17 cellular contexts compared by ENCODE assay signal in genomic region chr9:124450931-124451661, GRCh38. TPM values are rescaled to one million over a fixed set of nuclear protein-coding genes. Genes with fewer than 3 reads are reported as not detected.
DNase-seq lines count a peak whose midpoint lies in the region; ATAC-seq and TF ChIP-seq lines count a peak whose summit lies in the region.
"Had no signal": no experiment of that assay in that cellular context is flagged by ENCODE, and none has a peak within 500 bp of the region (broad histone marks: within the 10 kb centered on the region; RNA-seq: fewer than 3 reads in every experiment).

No MANE protein-coding gene starts in this region.

- DNase-seq in H7 (peak; percentile 62), chondrocyte (ENCODE audit: low spot score) (peak; percentile 80), mesothelial cell of epicardium (ENCODE audit: low spot score in 2 of 2, unreplicated experiment in 2 of 2) (no peak), activated gamma-delta T cell (lab: John Stamatoyannopoulos, UW) (no peak), NCI-H524 treated with DMSO at 0.1 percent for 48 hours (lab: John Stamatoyannopoulos, UW) (no peak)
- DNase-seq in effector memory CD8-positive, alpha-beta T cell: no peak
- DNase-seq: activated effector memory CD4-positive, alpha-beta T cell treated with Interleukin-2 at 50 U/mL for 16 hours; left colon; MG63; RPMI8226; T-cell had no signal

- H3K9me3 Mint-ChIP-seq in chondrocyte (ENCODE audit: low read depth) (no peaks in the 10 kb centered on the region), mesothelial cell of epicardium (no peaks in the 10 kb centered on the region)
- no peaks in the 10 kb centered on the region for H3K9me3 Mint-ChIP-seq in effector memory CD8-positive, alpha-beta T cell
- H3K9me3 Mint-ChIP-seq: stimulated activated naive CD8-positive, alpha-beta T cell treated with anti-CD3 and anti-CD28 coated beads, Interleukin-15, Interleukin-2, amounts not matched to agents 100 ng/mL and 50 ng/mL, for 24 hours; T-cell had no signal

- H3K4me3 ChIP-seq in ACC112 (ENCODE audit: low read depth, low read length) (peak overlapping the region; percentile 54), H7 (ENCODE audit: insufficient read depth, low read depth, low read length) (peak overlapping the region; percentile 41; the same call in 1 of the 2 replicates)
- H3K4me3 ChIP-seq: ascending aorta, MG63 had no signal

- H3K4me3 Mint-ChIP-seq in chondrocyte (ENCODE audit: unreplicated experiment): peak overlapping the region; percentile 66
- H3K4me3 Mint-ChIP-seq in mesothelial cell of epicardium: peak overlapping the region; percentile 67
- no peak overlapping the region for H3K4me3 Mint-ChIP-seq in effector memory CD8-positive, alpha-beta T cell
- H3K4me3 Mint-ChIP-seq: stimulated activated naive CD8-positive, alpha-beta T cell treated with anti-CD3 and anti-CD28 coated beads, Interleukin-15, Interleukin-2, amounts not matched to agents 100 ng/mL and 50 ng/mL, for 24 hours had no signal

- peaks cover 7% of the 10 kb centered on the region for H3K4me1 Mint-ChIP-seq in chondrocyte (ENCODE audit: low read depth)
- peaks cover 8% of the 10 kb centered on the region for H3K4me1 Mint-ChIP-seq in mesothelial cell of epicardium
- peaks cover 0 to 4% of the 10 kb centered on the region in 2 donors for H3K4me1 Mint-ChIP-seq in effector memory CD8-positive, alpha-beta T cell (ENCODE audit: low read depth in 2 of 2)

- no peak overlapping the region for H3K27ac ChIP-seq in ACC112 (ENCODE audit: low read depth, low read length)
- H3K27ac ChIP-seq: ascending aorta had no signal

- H3K27ac Mint-ChIP-seq in chondrocyte (ENCODE audit: unreplicated experiment) (no peak overlapping the region), mesothelial cell of epicardium (no peak overlapping the region)
- H3K27ac Mint-ChIP-seq in effector memory CD8-positive, alpha-beta T cell: no peak overlapping the region
- H3K27ac Mint-ChIP-seq: progenitor cell of endocrine pancreas; stimulated activated naive CD8-positive, alpha-beta T cell treated with anti-CD3 and anti-CD28 coated beads, Interleukin-15, Interleukin-2, amounts not matched to agents 100 ng/mL and 50 ng/mL, for 24 hours; T-cell had no signal

- H3K79me2 ChIP-seq in ACC112 (ENCODE audit: control insufficient read depth, insufficient read depth, low read length, unreplicated experiment): no peaks in the 10 kb centered on the region

- H3K36me3 Mint-ChIP-seq in chondrocyte (ENCODE audit: low read depth): no peaks in the 10 kb centered on the region
- H3K36me3 Mint-ChIP-seq in mesothelial cell of epicardium: no peaks in the 10 kb centered on the region
- no peaks in the 10 kb centered on the region for H3K36me3 Mint-ChIP-seq in effector memory CD8-positive, alpha-beta T cell (ENCODE audit: insufficient read depth)
- H3K36me3 Mint-ChIP-seq: T-cell had no signal

- peaks cover 6% of the 10 kb centered on the region for H3K4me1 ChIP-seq in ACC112 (ENCODE audit: control insufficient read depth, insufficient read depth, low read length, unreplicated experiment)
- H3K4me1 ChIP-seq: ascending aorta had no signal

- H3K27me3 Mint-ChIP-seq in chondrocyte (ENCODE audit: low read depth) (peaks cover 18% of the 10 kb centered on the region), mesothelial cell of epicardium (ENCODE audit: low read depth) (peaks cover 48% of the 10 kb centered on the region)
- peaks cover 35 to 67% of the 10 kb centered on the region in 2 donors for H3K27me3 Mint-ChIP-seq in effector memory CD8-positive, alpha-beta T cell

- H3K27me3 ChIP-seq in ACC112 (ENCODE audit: insufficient read depth, low read length) (peaks cover 32% of the 10 kb centered on the region), H7 (ENCODE audit: control insufficient read depth, insufficient read depth, low read length) (peaks cover 34% of the 10 kb centered on the region)
- H3K27me3 ChIP-seq: ascending aorta, MG63 had no signal

- H3K36me3 ChIP-seq in ACC112 (ENCODE audit: insufficient read depth, low read length): no peaks in the 10 kb centered on the region
- H3K36me3 ChIP-seq in H7 (replicated peaks; ENCODE audit: control insufficient read depth, insufficient read depth, low read length): no peaks in the 10 kb centered on the region
- H3K36me3 ChIP-seq: ascending aorta, MG63 had no signal

- ATAC-seq in HG02981 (IDR thresholded peaks at IDR 0.05; ENCODE audit: unreplicated experiment): no peak
- ATAC-seq in effector memory CD8-positive, alpha-beta T cell (replicated peaks): no peak
- ATAC-seq: left colon had no signal

- TF ChIP-seq CTCF in chondrocyte (IDR thresholded peaks at IDR 0.05) (no peak), mesothelial cell of epicardium (IDR thresholded peaks at IDR 0.05; ENCODE audit: unreplicated experiment) (no peak)

- no peak overlapping the region for H2AFZ ChIP-seq in ACC112 (ENCODE audit: low read length, unreplicated experiment)

RNA-seq across cellular contexts. Expression of gene ADGRD2, which starts 0.8 kb away (rescaled TPM):
- not detected in 2 replicates for total RNA-seq in H7 (2014; rRNA removed; shearing (Covaris generic))
- total RNA-seq in chondrocyte: not detected in 3 replicates
- total RNA-seq in mesothelial cell of epicardium: 0.62 to 0.78 TPM (median 0.63 TPM) in 3 replicates
- total RNA-seq: ascending aorta, HT-29, left colon, progenitor cell of endocrine pancreas, T-cell had no signal

RNA-seq across cellular contexts. Expression of gene PSMB7, which starts 35.9 kb away (rescaled TPM):
- 185 and 231 TPM in 2 replicates for total RNA-seq in H7 (2014; rRNA removed; shearing (Covaris generic))
- total RNA-seq in chondrocyte (105 to 132 TPM (median 108 TPM) in 3 replicates), mesothelial cell of epicardium (137 to 142 TPM (median 139 TPM) in 3 replicates)

RNA-seq across cellular contexts. Expression of gene NR5A1, which starts 56.1 kb away (rescaled TPM):
- 0.30 and 0.73 TPM in 2 replicates for total RNA-seq in H7 (2014; rRNA removed; shearing (Covaris generic))
- not detected in 3 replicates for total RNA-seq in chondrocyte
- 0.25 TPM in 1 of 3 replicates, not detected in the others for total RNA-seq in mesothelial cell of epicardium
- total RNA-seq: left colon had no signal

Comparison
In these comparisons a context has a peak if more than half of its experiments do, and no peak if none do; other contexts are left out.
1. DNase-seq: peak in H7 (single experiment) and chondrocyte (single experiment); none in mesothelial cell of epicardium (0 of 2), activated gamma-delta T cell (single experiment), NCI-H524 treated with DMSO at 0.1 percent for 48 hours (single experiment) and effector memory CD8-positive, alpha-beta T cell (0 of 3).
2. H3K4me3 Mint-ChIP-seq: peak in chondrocyte (single experiment) and mesothelial cell of epicardium (single experiment); none in effector memory CD8-positive, alpha-beta T cell (0 of 2).